ENCODE assay signal across 1 cellular context in genomic region chr11:63681208-63682044, GRCh38.
TF ChIP-seq lines count a peak whose summit lies in the region.

A gene with protein sequence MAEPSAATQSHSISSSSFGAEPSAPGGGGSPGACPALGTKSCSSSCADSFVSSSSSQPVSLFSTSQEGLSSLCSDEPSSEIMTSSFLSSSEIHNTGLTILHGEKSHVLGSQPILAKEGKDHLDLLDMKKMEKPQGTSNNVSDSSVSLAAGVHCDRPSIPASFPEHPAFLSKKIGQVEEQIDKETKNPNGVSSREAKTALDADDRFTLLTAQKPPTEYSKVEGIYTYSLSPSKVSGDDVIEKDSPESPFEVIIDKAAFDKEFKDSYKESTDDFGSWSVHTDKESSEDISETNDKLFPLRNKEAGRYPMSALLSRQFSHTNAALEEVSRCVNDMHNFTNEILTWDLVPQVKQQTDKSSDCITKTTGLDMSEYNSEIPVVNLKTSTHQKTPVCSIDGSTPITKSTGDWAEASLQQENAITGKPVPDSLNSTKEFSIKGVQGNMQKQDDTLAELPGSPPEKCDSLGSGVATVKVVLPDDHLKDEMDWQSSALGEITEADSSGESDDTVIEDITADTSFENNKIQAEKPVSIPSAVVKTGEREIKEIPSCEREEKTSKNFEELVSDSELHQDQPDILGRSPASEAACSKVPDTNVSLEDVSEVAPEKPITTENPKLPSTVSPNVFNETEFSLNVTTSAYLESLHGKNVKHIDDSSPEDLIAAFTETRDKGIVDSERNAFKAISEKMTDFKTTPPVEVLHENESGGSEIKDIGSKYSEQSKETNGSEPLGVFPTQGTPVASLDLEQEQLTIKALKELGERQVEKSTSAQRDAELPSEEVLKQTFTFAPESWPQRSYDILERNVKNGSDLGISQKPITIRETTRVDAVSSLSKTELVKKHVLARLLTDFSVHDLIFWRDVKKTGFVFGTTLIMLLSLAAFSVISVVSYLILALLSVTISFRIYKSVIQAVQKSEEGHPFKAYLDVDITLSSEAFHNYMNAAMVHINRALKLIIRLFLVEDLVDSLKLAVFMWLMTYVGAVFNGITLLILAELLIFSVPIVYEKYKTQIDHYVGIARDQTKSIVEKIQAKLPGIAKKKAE (plus strand): TSS chr11:63681500. CDS start chr11:63681637, 137 bp downstream.

TF ChIP-seq in K562, 482 proteins besides CTCF, POLR2A, EP300 and RAD21 (continued from another document and continues in another):
- peak; percentile 76 for TF ChIP-seq TFAP4 (CRISPR knock-in tag; IDR thresholded peaks at IDR 0.05; ENCODE audit: borderline replicate concordance)
- TF ChIP-seq, protein P1, sequence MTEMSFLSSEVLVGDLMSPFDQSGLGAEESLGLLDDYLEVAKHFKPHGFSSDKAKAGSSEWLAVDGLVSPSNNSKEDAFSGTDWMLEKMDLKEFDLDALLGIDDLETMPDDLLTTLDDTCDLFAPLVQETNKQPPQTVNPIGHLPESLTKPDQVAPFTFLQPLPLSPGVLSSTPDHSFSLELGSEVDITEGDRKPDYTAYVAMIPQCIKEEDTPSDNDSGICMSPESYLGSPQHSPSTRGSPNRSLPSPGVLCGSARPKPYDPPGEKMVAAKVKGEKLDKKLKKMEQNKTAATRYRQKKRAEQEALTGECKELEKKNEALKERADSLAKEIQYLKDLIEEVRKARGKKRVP (CRISPR knock-in tag; IDR thresholded peaks at IDR 0.05) = no peak
- no peak for TF ChIP-seq DMBX1 (CRISPR knock-in tag; IDR thresholded peaks at IDR 0.05; ENCODE audit: borderline replicate concordance)
- TF ChIP-seq SRSF3 (IDR thresholded peaks at IDR 0.05; ENCODE audit: insufficient read depth, low read length) = 0 out of 2 replicates have a peak, but pooled peaks have one; percentile 39
- TF ChIP-seq NR2F6 (CRISPR knock-in tag; IDR thresholded peaks at IDR 0.05) = no peak
- TF ChIP-seq TBP (optimal IDR thresholded peaks at IDR 0.05; ENCODE audit: low read depth, low read length) = peak; percentile 80
- TF ChIP-seq ZNF224 (CRISPR knock-in tag; IDR thresholded peaks at IDR 0.05) = no peak
- TF ChIP-seq MCM3 (IDR thresholded peaks at IDR 0.05) = no peak
- TF ChIP-seq POLR3G (IDR thresholded peaks at IDR 0.05; ENCODE audit: extremely low read depth, insufficient read length, insufficient replicate concordance) = no peak
- peak; percentile 75 for TF ChIP-seq TAF9B (IDR thresholded peaks at IDR 0.05; ENCODE audit: partially characterized antibody)
- TF ChIP-seq SMAD1 (IDR thresholded peaks at IDR 0.05; ENCODE audit: low read depth, low read length, partially characterized antibody) = no peak
- peak; percentile 52; the same call in 1 of the 2 replicates for TF ChIP-seq ATF6 (CRISPR knock-in tag; IDR thresholded peaks at IDR 0.05)
- TF ChIP-seq CHD1 (IDR thresholded peaks at IDR 0.05; ENCODE audit: low read length) = no peak
- TF ChIP-seq ZNF41 (CRISPR knock-in tag; conservative IDR thresholded peaks at IDR 0.05) = no peak
- TF ChIP-seq ZNF696 (CRISPR knock-in tag; conservative IDR thresholded peaks at IDR 0.05) = no peak
- TF ChIP-seq, protein P2, sequence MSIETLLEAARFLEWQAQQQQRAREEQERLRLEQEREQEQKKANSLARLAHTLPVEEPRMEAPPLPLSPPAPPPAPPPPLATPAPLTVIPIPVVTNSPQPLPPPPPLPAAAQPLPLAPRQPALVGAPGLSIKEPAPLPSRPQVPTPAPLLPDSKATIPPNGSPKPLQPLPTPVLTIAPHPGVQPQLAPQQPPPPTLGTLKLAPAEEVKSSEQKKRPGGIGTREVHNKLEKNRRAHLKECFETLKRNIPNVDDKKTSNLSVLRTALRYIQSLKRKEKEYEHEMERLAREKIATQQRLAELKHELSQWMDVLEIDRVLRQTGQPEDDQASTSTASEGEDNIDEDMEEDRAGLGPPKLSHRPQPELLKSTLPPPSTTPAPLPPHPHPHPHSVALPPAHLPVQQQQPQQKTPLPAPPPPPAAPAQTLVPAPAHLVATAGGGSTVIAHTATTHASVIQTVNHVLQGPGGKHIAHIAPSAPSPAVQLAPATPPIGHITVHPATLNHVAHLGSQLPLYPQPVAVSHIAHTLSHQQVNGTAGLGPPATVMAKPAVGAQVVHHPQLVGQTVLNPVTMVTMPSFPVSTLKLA (conservative IDR thresholded peaks at IDR 0.05) = peak; percentile 42 to 70
- TF ChIP-seq, protein P3, sequence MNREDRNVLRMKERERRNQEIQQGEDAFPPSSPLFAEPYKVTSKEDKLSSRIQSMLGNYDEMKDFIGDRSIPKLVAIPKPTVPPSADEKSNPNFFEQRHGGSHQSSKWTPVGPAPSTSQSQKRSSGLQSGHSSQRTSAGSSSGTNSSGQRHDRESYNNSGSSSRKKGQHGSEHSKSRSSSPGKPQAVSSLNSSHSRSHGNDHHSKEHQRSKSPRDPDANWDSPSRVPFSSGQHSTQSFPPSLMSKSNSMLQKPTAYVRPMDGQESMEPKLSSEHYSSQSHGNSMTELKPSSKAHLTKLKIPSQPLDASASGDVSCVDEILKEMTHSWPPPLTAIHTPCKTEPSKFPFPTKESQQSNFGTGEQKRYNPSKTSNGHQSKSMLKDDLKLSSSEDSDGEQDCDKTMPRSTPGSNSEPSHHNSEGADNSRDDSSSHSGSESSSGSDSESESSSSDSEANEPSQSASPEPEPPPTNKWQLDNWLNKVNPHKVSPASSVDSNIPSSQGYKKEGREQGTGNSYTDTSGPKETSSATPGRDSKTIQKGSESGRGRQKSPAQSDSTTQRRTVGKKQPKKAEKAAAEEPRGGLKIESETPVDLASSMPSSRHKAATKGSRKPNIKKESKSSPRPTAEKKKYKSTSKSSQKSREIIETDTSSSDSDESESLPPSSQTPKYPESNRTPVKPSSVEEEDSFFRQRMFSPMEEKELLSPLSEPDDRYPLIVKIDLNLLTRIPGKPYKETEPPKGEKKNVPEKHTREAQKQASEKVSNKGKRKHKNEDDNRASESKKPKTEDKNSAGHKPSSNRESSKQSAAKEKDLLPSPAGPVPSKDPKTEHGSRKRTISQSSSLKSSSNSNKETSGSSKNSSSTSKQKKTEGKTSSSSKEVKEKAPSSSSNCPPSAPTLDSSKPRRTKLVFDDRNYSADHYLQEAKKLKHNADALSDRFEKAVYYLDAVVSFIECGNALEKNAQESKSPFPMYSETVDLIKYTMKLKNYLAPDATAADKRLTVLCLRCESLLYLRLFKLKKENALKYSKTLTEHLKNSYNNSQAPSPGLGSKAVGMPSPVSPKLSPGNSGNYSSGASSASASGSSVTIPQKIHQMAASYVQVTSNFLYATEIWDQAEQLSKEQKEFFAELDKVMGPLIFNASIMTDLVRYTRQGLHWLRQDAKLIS (CRISPR knock-in tag; IDR thresholded peaks at IDR 0.05) = peak; percentile 97; the same call in 1 of the 2 replicates
- no peak for TF ChIP-seq MXD1 (CRISPR knock-in tag; IDR thresholded peaks at IDR 0.05; ENCODE audit: borderline replicate concordance, poor library complexity, severe bottlenecking)
- TF ChIP-seq ASH1L (IDR thresholded peaks at IDR 0.05; ENCODE audit: borderline replicate concordance, low read depth, partially characterized antibody) = no peak
- TF ChIP-seq PCBP2 (IDR thresholded peaks at IDR 0.05; ENCODE audit: low read depth, low read length, poor library complexity, severe bottlenecking) = no peak
- no peak for TF ChIP-seq SIN3B (IDR thresholded peaks at IDR 0.05; ENCODE audit: low read depth)
- TF ChIP-seq MED1 (CRISPR knock-in tag; IDR thresholded peaks at IDR 0.05; ENCODE audit: borderline replicate concordance) = no peak
- no peak for TF ChIP-seq ZNF133 (CRISPR knock-in tag; IDR thresholded peaks at IDR 0.05)
- TF ChIP-seq CREB3L1 (IDR thresholded peaks at IDR 0.05; ENCODE audit: borderline replicate concordance, low read depth) = peak; percentile 73; the same call in 1 of the 2 replicates
- TF ChIP-seq HNRNPH1 (optimal IDR thresholded peaks at IDR 0.05; ENCODE audit: low read depth, low read length) = no peak
- TF ChIP-seq, protein P4, sequence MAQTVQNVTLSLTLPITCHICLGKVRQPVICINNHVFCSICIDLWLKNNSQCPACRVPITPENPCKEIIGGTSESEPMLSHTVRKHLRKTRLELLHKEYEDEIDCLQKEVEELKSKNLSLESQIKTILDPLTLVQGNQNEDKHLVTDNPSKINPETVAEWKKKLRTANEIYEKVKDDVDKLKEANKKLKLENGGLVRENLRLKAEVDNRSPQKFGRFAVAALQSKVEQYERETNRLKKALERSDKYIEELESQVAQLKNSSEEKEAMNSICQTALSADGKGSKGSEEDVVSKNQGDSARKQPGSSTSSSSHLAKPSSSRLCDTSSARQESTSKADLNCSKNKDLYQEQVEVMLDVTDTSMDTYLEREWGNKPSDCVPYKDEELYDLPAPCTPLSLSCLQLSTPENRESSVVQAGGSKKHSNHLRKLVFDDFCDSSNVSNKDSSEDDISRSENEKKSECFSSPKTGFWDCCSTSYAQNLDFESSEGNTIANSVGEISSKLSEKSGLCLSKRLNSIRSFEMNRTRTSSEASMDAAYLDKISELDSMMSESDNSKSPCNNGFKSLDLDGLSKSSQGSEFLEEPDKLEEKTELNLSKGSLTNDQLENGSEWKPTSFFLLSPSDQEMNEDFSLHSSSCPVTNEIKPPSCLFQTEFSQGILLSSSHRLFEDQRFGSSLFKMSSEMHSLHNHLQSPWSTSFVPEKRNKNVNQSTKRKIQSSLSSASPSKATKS (CRISPR knock-in tag; IDR thresholded peaks at IDR 0.05) = no peak
- no peak for TF ChIP-seq ZNF518B (CRISPR knock-in tag; IDR thresholded peaks at IDR 0.05)
- TF ChIP-seq NCOA4 (IDR thresholded peaks at IDR 0.05; ENCODE audit: partially characterized antibody) = no peak
- TF ChIP-seq RBM34 (IDR thresholded peaks at IDR 0.05; ENCODE audit: borderline replicate concordance, insufficient read depth, low read length) = no peak
- TF ChIP-seq SMARCA5 (IDR thresholded peaks at IDR 0.05) = 0 out of 2 replicates have a peak, but pooled peaks have one; percentile 18
- TF ChIP-seq TCF7L2 (IDR thresholded peaks at IDR 0.05; ENCODE audit: low read depth, low read length) = no peak
- no peak for TF ChIP-seq ZNF140 (CRISPR knock-in tag; IDR thresholded peaks at IDR 0.05)
- TF ChIP-seq, protein P5, sequence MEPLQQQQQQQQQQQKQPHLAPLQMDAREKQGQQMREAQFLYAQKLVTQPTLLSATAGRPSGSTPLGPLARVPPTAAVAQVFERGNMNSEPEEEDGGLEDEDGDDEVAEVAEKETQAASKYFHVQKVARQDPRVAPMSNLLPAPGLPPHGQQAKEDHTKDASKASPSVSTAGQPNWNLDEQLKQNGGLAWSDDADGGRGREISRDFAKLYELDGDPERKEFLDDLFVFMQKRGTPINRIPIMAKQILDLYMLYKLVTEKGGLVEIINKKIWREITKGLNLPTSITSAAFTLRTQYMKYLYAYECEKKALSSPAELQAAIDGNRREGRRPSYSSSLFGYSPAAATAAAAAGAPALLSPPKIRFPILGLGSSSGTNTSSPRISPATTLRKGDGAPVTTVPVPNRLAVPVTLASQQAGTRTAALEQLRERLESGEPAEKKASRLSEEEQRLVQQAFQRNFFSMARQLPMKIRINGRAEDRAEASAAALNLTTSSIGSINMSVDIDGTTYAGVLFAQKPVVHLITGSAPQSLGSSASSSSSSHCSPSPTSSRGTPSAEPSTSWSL (CRISPR knock-in tag; IDR thresholded peaks at IDR 0.05; ENCODE audit: borderline replicate concordance) = no peak
- no peak for TF ChIP-seq SREBF2 (CRISPR knock-in tag; IDR thresholded peaks at IDR 0.05)
